ENCODE assay signal across 11 cellular contexts in the genomic region with DNA sequence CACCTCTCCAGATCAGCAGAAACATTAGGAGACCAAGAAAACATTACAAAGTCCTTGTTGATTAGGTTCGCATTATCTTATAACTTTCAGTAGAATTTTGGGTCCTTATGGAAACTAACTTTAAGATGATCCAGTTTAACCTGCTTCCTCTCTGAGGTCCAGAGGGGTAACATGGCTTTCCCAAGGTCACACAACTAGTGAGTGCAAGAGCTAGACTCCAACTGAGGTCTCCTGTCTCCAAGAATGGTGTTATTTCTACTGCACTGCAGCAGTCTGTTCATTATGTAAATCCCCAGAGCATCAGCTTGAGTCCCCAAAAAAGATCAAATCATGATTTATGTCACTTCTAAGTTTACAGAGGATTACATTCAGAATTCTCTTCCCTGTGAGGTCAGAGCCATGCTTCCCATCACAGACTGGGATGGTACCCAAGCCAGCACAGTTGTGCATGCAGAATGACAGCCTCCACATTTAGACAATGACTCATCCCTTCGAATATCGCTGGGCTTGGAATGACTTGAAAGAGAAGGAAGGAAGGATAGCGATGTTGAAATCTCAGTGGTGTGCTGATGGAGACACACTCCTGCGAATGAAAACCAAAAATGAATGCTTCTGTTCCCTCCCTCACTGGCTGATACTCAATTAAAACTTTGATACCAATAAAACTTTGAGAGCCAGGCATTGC.
DNase-seq lines count a peak whose midpoint lies in the region; ATAC-seq, FAIRE-seq and TF ChIP-seq lines count a peak whose summit lies in the region.
"Had no signal": no experiment of that assay in that cellular context is flagged by ENCODE, and none has a peak within 500 bp of the region (broad histone marks: within the 10 kb centered on the region; RNA-seq: fewer than 3 reads in every experiment).

No MANE protein-coding gene starts in this region.

- no peak for FAIRE-seq in urothelium cell line (lab: Jason Lieb, UNC)

- H3K27ac ChIP-seq in left ventricle myocardium inferior (replicated peaks): no peak overlapping the region
- no peak overlapping the region for H3K27ac ChIP-seq in adrenal gland
- peak overlapping the region in 2 of 10 donors; percentile 22 to 33 for H3K27ac ChIP-seq in heart right ventricle
- no peak overlapping the region for H3K27ac ChIP-seq in tibial nerve
- H3K27ac ChIP-seq: C4-2B had no signal

- DNase-seq in Right ventricle myocardium inferior (ENCODE audit: missing footprints): no peak
- DNase-seq in left ventricle myocardium inferior: no peak
- DNase-seq in adrenal gland: peak; percentile 30 to 79 (median 62)
- DNase-seq in heart right ventricle: peak in 1 of 2 donors; percentile 48
- peak; percentile 42 for DNase-seq in urothelium cell line (ENCODE audit: low spot score)
- no peak for DNase-seq in tibial nerve (ENCODE audit: low spot score in 2 of 2)
- DNase-seq in T-helper 1 cell: no peak
- no peak for DNase-seq in activated CD4-positive, CD25-positive, alpha-beta regulatory T cell treated with anti-CD3 and anti-CD28 coated beads, Interleukin-2, amount 50 U/mL, for 72 hours
- DNase-seq: activated naive CD4-positive, alpha-beta T cell; NCI-H524 treated with DMSO at 0.1 percent for 48 hours had no signal

- intact Hi-C loops in Right ventricle myocardium inferior (cut with DNase I) (no loop called here), left ventricle myocardium inferior (cut with micrococcal nuclease) (no loop called here), adrenal gland (cut with DNase I) (no loop called here), heart right ventricle (cut with DNase I) (no loop called here)

- TF ChIP-seq CTCF in left ventricle myocardium inferior (IDR thresholded peaks at IDR 0.05; ENCODE audit: borderline replicate concordance) (no peak), adrenal gland (IDR thresholded peaks at IDR 0.05) (no peak), heart right ventricle (IDR thresholded peaks at IDR 0.05) (no peak), tibial nerve (IDR thresholded peaks at IDR 0.05) (no peak)

- TF ChIP-seq POLR2A in adrenal gland (IDR thresholded peaks at IDR 0.05): no peak
- no peak for TF ChIP-seq POLR2A in tibial nerve (IDR thresholded peaks at IDR 0.05)

- H3K36me3 ChIP-seq in left ventricle myocardium inferior: no peaks in the 10 kb centered on the region
- H3K36me3 ChIP-seq in adrenal gland (replicated peaks in 1 of 2): no peaks in the 10 kb centered on the region
- no peaks in the 10 kb centered on the region for H3K36me3 ChIP-seq in heart right ventricle
- no peaks in the 10 kb centered on the region for H3K36me3 ChIP-seq in tibial nerve

- WGBS in adrenal gland, 4 donors: 22 to 34% (median 32%) methylated on average over 5 of the region's 5 CpGs
- WGBS in heart right ventricle, 2 donors: 25 to 33% methylated on average over 5 of the region's 5 CpGs
- 39 to 51% methylated on average over 5 of the region's 5 CpGs for WGBS in tibial nerve, 2 donors

- TF ChIP-seq EP300 in tibial nerve (IDR thresholded peaks at IDR 0.05): no peak

- H3K9me3 ChIP-seq in left ventricle myocardium inferior (replicated peaks): peaks cover 17% of the 10 kb centered on the region
- H3K9me3 ChIP-seq in adrenal gland (replicated peaks in 1 of 3): no peaks in the 10 kb centered on the region
- peaks cover 0 to 16% (median 10%) of the 10 kb centered on the region in 11 donors for H3K9me3 ChIP-seq in heart right ventricle
- peaks cover 0 to 14% (median 2%) of the 10 kb centered on the region in 4 donors for H3K9me3 ChIP-seq in tibial nerve

- H3K27me3 ChIP-seq in left ventricle myocardium inferior (ENCODE audit: low read depth) (no peaks in the 10 kb centered on the region), adrenal gland (peaks cover 4% of the 10 kb centered on the region), heart right ventricle (no peaks in the 10 kb centered on the region), tibial nerve (no peaks in the 10 kb centered on the region)

- H3K4me1 ChIP-seq in left ventricle myocardium inferior: peaks cover 7% of the 10 kb centered on the region
- no peaks in the 10 kb centered on the region for H3K4me1 ChIP-seq in adrenal gland (replicated peaks in 1 of 2)
- peaks cover 0 to 22% (median 0%) of the 10 kb centered on the region in 9 donors for H3K4me1 ChIP-seq in heart right ventricle
- no peaks in the 10 kb centered on the region for H3K4me1 ChIP-seq in tibial nerve

- ATAC-seq in Right ventricle myocardium inferior (peak; percentile 63), heart right ventricle (peak in 7 of 8 donors; percentile 80 to 97 (median 91))

- no peak overlapping the region for H3K4me3 ChIP-seq in left ventricle myocardium inferior
- no peak overlapping the region for H3K4me3 ChIP-seq in adrenal gland
- no peak overlapping the region for H3K4me3 ChIP-seq in heart right ventricle
- no peak overlapping the region for H3K4me3 ChIP-seq in tibial nerve

Comparison
In these comparisons a context has a peak if more than half of its experiments do, and no peak if none do; other contexts are left out.
1. DNase-seq: peak in adrenal gland (7 of 7) and urothelium cell line (single experiment); none in Right ventricle myocardium inferior (single experiment), left ventricle myocardium inferior (single experiment), tibial nerve (0 of 2), T-helper 1 cell (0 of 5) and activated CD4-positive, CD25-positive, alpha-beta regulatory T cell treated with anti-CD3 and anti-CD28 coated beads, Interleukin-2, amount 50 U/mL, for 72 hours (single experiment).